ENCODE assay signal across 1 cellular context in the genomic region with DNA sequence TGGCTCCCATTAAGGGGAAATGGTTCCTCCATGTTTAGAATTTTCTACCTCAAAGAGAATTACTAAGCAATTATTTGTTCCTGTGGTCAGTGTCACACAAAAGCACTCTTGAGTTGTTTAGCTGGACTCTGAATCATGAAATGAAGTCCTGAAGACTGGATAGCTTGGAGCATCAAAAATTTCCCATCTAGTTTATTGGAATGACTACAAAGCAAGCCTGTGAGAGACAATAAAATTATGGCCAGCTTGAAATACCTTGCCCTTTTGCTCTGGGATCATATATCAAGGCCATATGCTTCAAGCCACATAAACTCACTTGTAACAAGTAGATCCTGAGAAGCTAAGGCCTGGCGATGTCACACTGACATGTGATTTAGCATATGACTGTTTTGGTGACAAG.
TF ChIP-seq lines count a peak whose summit lies in the region.

No MANE protein-coding gene starts in this region.

TF ChIP-seq in GM23338, 12 proteins besides CTCF, POLR2A, EP300 and RAD21 (continued from another document):
- TF ChIP-seq ZNF462 (CRISPR knock-in tag; IDR thresholded peaks at IDR 0.05) (no peak), ZNF331 (CRISPR knock-in tag; IDR thresholded peaks at IDR 0.05; ENCODE audit: low read depth) (no peak), ZNF114 (CRISPR knock-in tag; IDR thresholded peaks at IDR 0.05) (no peak), EZH2phosphoT487 (IDR thresholded peaks at IDR 0.05; ENCODE audit: unreplicated experiment) (no peak), POLR2AphosphoS5 (IDR thresholded peaks at IDR 0.05; ENCODE audit: low read depth) (no peak), JUNB (IDR thresholded peaks at IDR 0.05; ENCODE audit: unreplicated experiment) (no peak), STAT1 (IDR thresholded peaks at IDR 0.05; ENCODE audit: unreplicated experiment) (no peak), NANOG (IDR thresholded peaks at IDR 0.05; ENCODE audit: borderline replicate concordance) (no peak)
- TF ChIP-seq, protein P1, sequence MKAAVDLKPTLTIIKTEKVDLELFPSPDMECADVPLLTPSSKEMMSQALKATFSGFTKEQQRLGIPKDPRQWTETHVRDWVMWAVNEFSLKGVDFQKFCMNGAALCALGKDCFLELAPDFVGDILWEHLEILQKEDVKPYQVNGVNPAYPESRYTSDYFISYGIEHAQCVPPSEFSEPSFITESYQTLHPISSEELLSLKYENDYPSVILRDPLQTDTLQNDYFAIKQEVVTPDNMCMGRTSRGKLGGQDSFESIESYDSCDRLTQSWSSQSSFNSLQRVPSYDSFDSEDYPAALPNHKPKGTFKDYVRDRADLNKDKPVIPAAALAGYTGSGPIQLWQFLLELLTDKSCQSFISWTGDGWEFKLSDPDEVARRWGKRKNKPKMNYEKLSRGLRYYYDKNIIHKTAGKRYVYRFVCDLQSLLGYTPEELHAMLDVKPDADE (IDR thresholded peaks at IDR 0.05): no peak
